8 cellular contexts compared by ENCODE assay signal in genomic region chr11:58574851-58575250, GRCh38. TPM values are rescaled to one million over a fixed set of nuclear protein-coding genes. Genes with fewer than 3 reads are reported as not detected.
DNase-seq lines count a peak whose midpoint lies in the region; ATAC-seq and TF ChIP-seq lines count a peak whose summit lies in the region.

No MANE protein-coding gene starts in this region.

- TF ChIP-seq EP300 in esophagus muscularis mucosa (IDR thresholded peaks at IDR 0.05): no peak

- peaks cover under 1% of the 10 kb centered on the region for H3K36me3 ChIP-seq in GM06990 (ENCODE audit: control insufficient read depth, insufficient read depth, low read length)
- H3K36me3 ChIP-seq in esophagus muscularis mucosa: peaks cover 0 to 3% (median 2%) of the 10 kb centered on the region in 4 donors
- H3K36me3 ChIP-seq in smooth muscle cell (ENCODE audit: low read depth): no peaks in the 10 kb centered on the region

- peak overlapping the region; percentile 3 for H3K9ac ChIP-seq in smooth muscle cell (ENCODE audit: low read depth)

- peaks cover 3% of the 10 kb centered on the region for H3K79me2 ChIP-seq in smooth muscle cell (ENCODE audit: low read depth)

- H3K27me3 ChIP-seq in GM06990 (replicated peaks; ENCODE audit: control insufficient read depth, insufficient read depth, low read length) (no peaks in the 10 kb centered on the region), esophagus muscularis mucosa (no peaks in the 10 kb centered on the region), smooth muscle cell (ENCODE audit: low read depth) (no peaks in the 10 kb centered on the region)

- ATAC-seq in HG02623 (IDR thresholded peaks at IDR 0.05; ENCODE audit: unreplicated experiment) (no peak), HG02970 (IDR thresholded peaks at IDR 0.05; ENCODE audit: low FRiP score, unreplicated experiment) (no peak), sciatic nerve (no peak)

- peaks cover 2% of the 10 kb centered on the region for H4K20me1 ChIP-seq in smooth muscle cell (ENCODE audit: low read depth)

- peaks cover 16% of the 10 kb centered on the region for H3F3A ChIP-seq in smooth muscle cell (ENCODE audit: low read depth)

- DNase-seq in GM06990 (ENCODE audit: extremely low read depth, insufficient read length) (no peak), RKO (ENCODE audit: low spot score) (peak; percentile 57), esophagus muscularis mucosa (ENCODE audit: extremely low spot score) (no peak), smooth muscle cell (lab: John Stamatoyannopoulos, UW; ENCODE audit: unreplicated experiment) (no peak), sciatic nerve (ENCODE audit: low spot score) (no peak), NCI-H2107 treated with DMSO at 0.1 percent for 48 hours (lab: John Stamatoyannopoulos, UW; ENCODE audit: unreplicated experiment) (no peak)

- no peak overlapping the region for H2AFZ ChIP-seq in smooth muscle cell (ENCODE audit: low read depth)

- no peak for TF ChIP-seq CTCF in GM06990 (IDR thresholded peaks at IDR 0.05; ENCODE audit: insufficient read depth, low read length, poor library complexity, severe bottlenecking)
- TF ChIP-seq CTCF in esophagus muscularis mucosa (IDR thresholded peaks at IDR 0.05): no peak
- no peak for TF ChIP-seq CTCF in smooth muscle cell (IDR thresholded peaks at IDR 0.05; ENCODE audit: borderline replicate concordance, insufficient read depth, poor library complexity, severe bottlenecking)

- H3K4me1 ChIP-seq in esophagus muscularis mucosa: peaks cover 42 to 50% (median 47%) of the 10 kb centered on the region in 4 donors
- H3K4me1 ChIP-seq in smooth muscle cell (ENCODE audit: low read depth): peaks cover 7% of the 10 kb centered on the region

- H3K4me2 ChIP-seq in smooth muscle cell: no peak overlapping the region

- H3K9me3 ChIP-seq in esophagus muscularis mucosa (no peaks in the 10 kb centered on the region), smooth muscle cell (replicated peaks; ENCODE audit: low read depth) (no peaks in the 10 kb centered on the region)

- TF ChIP-seq POLR2A in esophagus muscularis mucosa (IDR thresholded peaks at IDR 0.05; ENCODE audit: low read depth): no peak

- H3K4me3 ChIP-seq in GM06990 (replicated peaks; ENCODE audit: low read depth, low read length): peak overlapping the region; percentile 96
- H3K4me3 ChIP-seq in esophagus muscularis mucosa: peak overlapping the region in 2 of 4 donors; percentile 5 to 34
- H3K4me3 ChIP-seq in smooth muscle cell: no peak overlapping the region

- H3K27ac ChIP-seq in esophagus muscularis mucosa (replicated peaks in 1 of 4) (peak overlapping the region; percentile 99 to 100 (median 100)), smooth muscle cell (ENCODE audit: low read depth) (peak overlapping the region; percentile 100)

- intact Hi-C loops in esophagus muscularis mucosa (cut with DNase I): no loop called here
- intact Hi-C loops in sciatic nerve (cut with DNase I): no loop called here

RNA-seq across cellular contexts. Expression of gene LPXN, which starts 0.8 kb away (rescaled TPM):
- total RNA-seq in esophagus muscularis mucosa (1 to 10 TPM; 4.1 to 9.6 (median 7.2) TPM), smooth muscle cell (1.9 and 2.1 TPM in 2 replicates), sciatic nerve (17.2 TPM)
- 2.7 and 4.0 TPM in 2 replicates for polyA plus RNA-seq in smooth muscle cell

RNA-seq across cellular contexts. Expression of gene ZFP91, which starts 4.0 kb away (rescaled TPM):
- total RNA-seq in esophagus muscularis mucosa (10 to 100 TPM; 71.1 to 90.2 (median 77.7) TPM), smooth muscle cell (43.0 and 47.4 TPM in 2 replicates), sciatic nerve (46.5 TPM)
- polyA plus RNA-seq in smooth muscle cell: 14.5 and 16.9 TPM in 2 replicates

RNA-seq across cellular contexts. Expression of gene CNTF, which starts 47.6 kb away (rescaled TPM):
- total RNA-seq in esophagus muscularis mucosa: 1 to 10 TPM; 1.3 to 2.5 (median 1.9) TPM
- 2.2 and 3.9 TPM in 2 replicates for total RNA-seq in smooth muscle cell
- 0.45 and 0.66 TPM in 2 replicates for polyA plus RNA-seq in smooth muscle cell
- 426 TPM for total RNA-seq in sciatic nerve

Comparison
In these comparisons a context has a peak if more than half of its experiments do, and no peak if none do; other contexts are left out.
1. RNA of gene CNTF, which starts 47.6 kb away (total RNA-seq): 426 TPM in sciatic nerve (single experiment); 2.2 to 3.9 TPM in smooth muscle cell and 1.3 to 2.5 TPM in esophagus muscularis mucosa; every median in the first group is over 10 times any median in the second.